In the genomic region with DNA sequence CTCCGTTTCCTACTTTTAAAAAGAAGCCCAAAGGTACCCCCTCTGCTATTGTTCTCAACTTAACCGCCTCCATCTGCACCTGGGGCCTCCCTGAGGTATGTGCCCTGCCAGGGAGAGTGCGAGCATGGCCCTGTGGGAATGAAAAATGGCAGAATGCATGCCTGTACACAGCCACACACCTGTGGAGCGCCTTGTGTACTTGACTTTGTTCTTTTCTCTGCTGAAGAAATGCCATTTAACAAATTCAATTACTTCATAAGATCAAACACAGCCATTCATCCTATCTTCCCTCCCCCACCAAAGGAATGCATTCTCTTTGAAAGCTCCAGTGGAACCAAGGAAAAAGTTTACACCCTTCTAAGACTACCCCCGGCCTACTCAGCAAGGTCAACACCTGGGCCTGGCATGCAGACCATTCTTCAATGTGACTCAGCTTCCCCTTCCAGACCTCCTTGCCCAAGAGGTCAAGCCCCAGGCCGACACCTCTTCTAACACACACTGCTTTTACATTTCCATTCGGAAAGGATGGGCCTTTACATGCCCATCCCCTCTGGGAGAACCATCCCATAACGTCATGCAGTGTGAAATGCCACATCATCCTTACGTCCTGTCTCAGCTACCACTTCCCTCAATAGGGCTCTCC, we compare ENCODE assay signal across 11 cellular contexts.
DNase-seq lines count a peak whose midpoint lies in the region; ATAC-seq and TF ChIP-seq lines count a peak whose summit lies in the region.
"Had no signal": no experiment of that assay in that cellular context is flagged by ENCODE, and none has a peak within 500 bp of the region (broad histone marks: within the 10 kb centered on the region; RNA-seq: fewer than 3 reads in every experiment).

No MANE protein-coding gene starts in this region.

- intact Hi-C loops in esophagus squamous epithelium (cut with DNase I), result no loop called here
- intact Hi-C loops in gastrocnemius medialis (cut with DNase I; ENCODE audit: low total_unique reads), result no loop called here

- H3K9me3 ChIP-seq in SK-N-MC (ENCODE audit: low read depth, low read length) (no peaks in the 10 kb centered on the region), iPS-18a (ENCODE audit: control insufficient read depth, low read depth, low read length) (no peaks in the 10 kb centered on the region), esophagus squamous epithelium (no peaks in the 10 kb centered on the region), gastrocnemius medialis (no peaks in the 10 kb centered on the region)

- H3K27ac ChIP-seq in SK-N-MC, result peak overlapping the region; percentile 94
- H3K27ac ChIP-seq in iPS-18a (ENCODE audit: low read length), result peak overlapping the region; percentile 26
- H3K27ac ChIP-seq in esophagus squamous epithelium, result peak overlapping the region in 2 of 4 donors; percentile 37 to 52
- no peak overlapping the region for H3K27ac ChIP-seq in gastrocnemius medialis

- in situ Hi-C loops in gastrocnemius medialis (cut with MboI; ENCODE audit: low sequenced_read_pairs in 4 of 4), result no loop called here

- 38 to 51% methylated on average over 9 of the region's 9 CpGs for WGBS in esophagus squamous epithelium, 2 donors

- H3K4me1 ChIP-seq in iPS-18a (ENCODE audit: control insufficient read depth, low read depth, low read length), result peaks cover 19% of the 10 kb centered on the region
- H3K4me1 ChIP-seq in esophagus squamous epithelium, result peaks cover 0 to 8% (median 8%) of the 10 kb centered on the region in 3 donors
- H3K4me1 ChIP-seq in gastrocnemius medialis, result peaks cover 12 to 23% of the 10 kb centered on the region in 2 donors

- TF ChIP-seq POLR2A in esophagus squamous epithelium (IDR thresholded peaks at IDR 0.05), result no peak
- no peak for TF ChIP-seq POLR2A in gastrocnemius medialis (IDR thresholded peaks at IDR 0.05)

- TF ChIP-seq CTCF in esophagus squamous epithelium (IDR thresholded peaks at IDR 0.05) (no peak), gastrocnemius medialis (IDR thresholded peaks at IDR 0.05 in 4 of 5, conservative IDR thresholded peaks at IDR 0.05 in 1 of 5) (no peak)

- H3K4me3 ChIP-seq in SK-N-MC, result peak overlapping the region; percentile 69
- H3K4me3 ChIP-seq in iPS-18a (ENCODE audit: low read length), result no peak overlapping the region
- no peak overlapping the region for H3K4me3 ChIP-seq in esophagus squamous epithelium
- no peak overlapping the region for H3K4me3 ChIP-seq in gastrocnemius medialis

- peak; percentile 16 for ATAC-seq in GM18502 (IDR thresholded peaks at IDR 0.05; ENCODE audit: poor library complexity, unreplicated experiment)
- peak; percentile 25 for ATAC-seq in HG02970 (IDR thresholded peaks at IDR 0.05; ENCODE audit: low FRiP score, unreplicated experiment)
- no peak for ATAC-seq in GM18868 (IDR thresholded peaks at IDR 0.05; ENCODE audit: unreplicated experiment)
- no peak for ATAC-seq in gastrocnemius medialis

- H3K36me3 ChIP-seq in SK-N-MC (ENCODE audit: insufficient read depth, low read length) (peaks cover 11% of the 10 kb centered on the region), iPS-18a (ENCODE audit: control insufficient read depth, low read depth, low read length) (no peaks in the 10 kb centered on the region), esophagus squamous epithelium (peaks cover 0 to 38% (median 0%) of the 10 kb centered on the region in 3 donors), gastrocnemius medialis (peaks cover 0 to 14% of the 10 kb centered on the region in 2 donors)

- H3K27me3 ChIP-seq in iPS-18a (ENCODE audit: control insufficient read depth, insufficient read depth, low read length), result no peaks in the 10 kb centered on the region
- H3K27me3 ChIP-seq in esophagus squamous epithelium, result no peaks in the 10 kb centered on the region
- no peaks in the 10 kb centered on the region for H3K27me3 ChIP-seq in gastrocnemius medialis

- H3K9ac ChIP-seq in SK-N-MC (ENCODE audit: insufficient read length), result no peak overlapping the region
- H3K9ac ChIP-seq in iPS-18a (ENCODE audit: low read length), result no peak overlapping the region

- DNase-seq in SK-N-MC (ENCODE audit: low read depth, low spot score), result no peak
- no peak for DNase-seq in esophagus squamous epithelium (lab: John Stamatoyannopoulos, UW)
- DNase-seq in gastrocnemius medialis, result no peak
- no peak for DNase-seq in OCI-M2 (lab: John Stamatoyannopoulos, UW; ENCODE audit: unreplicated experiment)
- DNase-seq: head of caudate nucleus, Right ventricle myocardium superior, substantia nigra had no signal

Comparison
In these comparisons a context has a peak if more than half of its experiments do, and no peak if none do; other contexts are left out.
1. ATAC-seq: peak in GM18502 (single experiment) and HG02970 (single experiment); none in GM18868 (single experiment) and gastrocnemius medialis (0 of 2).
2. H3K27ac ChIP-seq: peak in SK-N-MC (single experiment) and iPS-18a (single experiment); none in gastrocnemius medialis (0 of 4).